ENCODE assay signal across 1 cellular context in genomic region chr6:166951670-166952060, GRCh38.
TF ChIP-seq lines count a peak whose summit lies in the region.

No MANE protein-coding gene starts in this region.

TF ChIP-seq in HepG2, 621 proteins besides CTCF, POLR2A, EP300 and RAD21:
- TF ChIP-seq KDM5B (CRISPR knock-in tag; IDR thresholded peaks at IDR 0.05; ENCODE audit: borderline replicate concordance) (0 out of 2 replicates have a peak, but pooled peaks have one; percentile 7), POGZ (CRISPR knock-in tag; IDR thresholded peaks at IDR 0.05) (0 out of 2 replicates have a peak, but pooled peaks have one; percentile 6), ZNF414 (CRISPR knock-in tag; IDR thresholded peaks at IDR 0.05) (0 out of 2 replicates have a peak, but pooled peaks have one; percentile 14), ETV6 (CRISPR knock-in tag; conservative IDR thresholded peaks at IDR 0.05) (no peak), ZNF17 (CRISPR knock-in tag; IDR thresholded peaks at IDR 0.05) (peak; percentile 48; the same call in 1 of the 2 replicates), GFI1 (CRISPR knock-in tag; IDR thresholded peaks at IDR 0.05; ENCODE audit: borderline replicate concordance) (peak; percentile 29; the same call in 1 of the 2 replicates), HOXA7 (CRISPR knock-in tag; IDR thresholded peaks at IDR 0.05) (no peak), NR0B2 (CRISPR knock-in tag; IDR thresholded peaks at IDR 0.05) (0 out of 2 replicates have a peak, but pooled peaks have one; percentile 5)
